In genomic region chr15:71296032-71296686, GRCh38 we compare ENCODE assay signal across 10 cellular contexts.
DNase-seq lines count a peak whose midpoint lies in the region; ATAC-seq, FAIRE-seq and TF ChIP-seq lines count a peak whose summit lies in the region.
"Had no signal": no experiment of that assay in that cellular context is flagged by ENCODE, and none has a peak within 500 bp of the region (broad histone marks: within the 10 kb centered on the region; RNA-seq: fewer than 3 reads in every experiment).

No MANE protein-coding gene starts in this region.

- ATAC-seq in upper lobe of left lung (ENCODE audit: low FRiP score in 2 of 2) (no peak), GM21526 (IDR thresholded peaks at IDR 0.05; ENCODE audit: low FRiP score, unreplicated experiment) (no peak), HG03432 (IDR thresholded peaks at IDR 0.05; ENCODE audit: unreplicated experiment) (no peak)

- peak; percentile 95 for FAIRE-seq in HTR-8/SVneo (lab: Jason Lieb, UNC)

- WGBS in upper lobe of left lung, 2 donors, result 85% methylated on average over 10 of the region's 10 CpGs

- no peak for TF ChIP-seq EP300 in upper lobe of left lung (IDR thresholded peaks at IDR 0.05)

- peak; percentile 38 for DNase-seq in HTR-8/SVneo (ENCODE audit: insufficient read length, low spot score)
- DNase-seq in brain microvascular endothelial cell, result peak; percentile 70
- peak; percentile 95 for DNase-seq in iris pigment epithelial cell (ENCODE audit: low read depth)
- DNase-seq in upper lobe of left lung, result no peak
- no peak for DNase-seq in stimulated activated CD4-positive, alpha-beta T cell treated with anti-CD3 and anti-CD28 coated beads, Interleukin-4, amount 100 ng/mL, for 4 hours
- DNase-seq: cerebellar nuclear complex, NCI-H524 had no signal

- H3K27ac ChIP-seq in brain microvascular endothelial cell (peak overlapping the region; percentile 97), upper lobe of left lung (peak overlapping the region in 3 of 4 donors; percentile 2 to 55 (median 33))
- H3K27ac ChIP-seq: neural progenitor cell had no signal

- H3K36me3 ChIP-seq in brain microvascular endothelial cell (replicated peaks) (no peaks in the 10 kb centered on the region), upper lobe of left lung (no peaks in the 10 kb centered on the region)
- H3K36me3 ChIP-seq: neural progenitor cell had no signal

- no peaks in the 10 kb centered on the region for H3K27me3 ChIP-seq in brain microvascular endothelial cell (replicated peaks)
- H3K27me3 ChIP-seq in upper lobe of left lung, result no peaks in the 10 kb centered on the region
- H3K27me3 ChIP-seq: neural progenitor cell had no signal

- no peak overlapping the region for H3K4me3 ChIP-seq in brain microvascular endothelial cell (ENCODE audit: low read depth, low read length)
- H3K4me3 ChIP-seq in upper lobe of left lung, result no peak overlapping the region
- H3K4me3 ChIP-seq: neural progenitor cell had no signal

- no peaks in the 10 kb centered on the region for H3K9me3 ChIP-seq in upper lobe of left lung

- H3K4me1 ChIP-seq in upper lobe of left lung, result peaks cover 0 to 13% (median 0%) of the 10 kb centered on the region in 4 donors
- H3K4me1 ChIP-seq: neural progenitor cell had no signal

- in situ Hi-C loops in brain microvascular endothelial cell (cut with HindIII; ENCODE audit: low pct_ligation_motif_present, low sequenced_read_pairs), result no loop called here

- no peak for TF ChIP-seq POLR2A in upper lobe of left lung (IDR thresholded peaks at IDR 0.05)

- TF ChIP-seq CTCF in brain microvascular endothelial cell (IDR thresholded peaks at IDR 0.05; ENCODE audit: low read depth, low read length, missing control alignments), result no peak
- no peak for TF ChIP-seq CTCF in upper lobe of left lung (IDR thresholded peaks at IDR 0.05)

Comparison
In these comparisons a context has a peak if more than half of its experiments do, and no peak if none do; other contexts are left out.
1. DNase-seq: peak in HTR-8/SVneo (single experiment), brain microvascular endothelial cell (single experiment) and iris pigment epithelial cell (single experiment); none in upper lobe of left lung (0 of 2) and stimulated activated CD4-positive, alpha-beta T cell treated with anti-CD3 and anti-CD28 coated beads, Interleukin-4, amount 100 ng/mL, for 4 hours (0 of 2).